Comparison of ENCODE assay signal across 8 cellular contexts in genomic region chr20:38432870-38433269, GRCh38. TPM values are rescaled to one million over a fixed set of nuclear protein-coding genes. Genes with fewer than 3 reads are reported as not detected.
A peak's percentile ranks its signal among the peaks of the same experiment; 100 is the strongest.
DNase-seq lines count a peak whose midpoint lies in the region; ATAC-seq and TF ChIP-seq lines count a peak whose summit lies in the region.
"Not testable (repeated sequence)": the region's sequence is repeated elsewhere in the genome, so short reads cannot be mapped to it uniquely, and the experiment has no call there.

No MANE protein-coding gene starts in this region.

- peaks cover 22% of the 10 kb centered on the region for H3K4me1 ChIP-seq in CD8-positive, alpha-beta T cell (ENCODE audit: insufficient read depth, low read length)
- H3K4me1 ChIP-seq in HUES48 (ENCODE audit: control insufficient read depth, insufficient read depth, low read length): not testable (repeated sequence)
- peaks cover 35% of the 10 kb centered on the region for H3K4me1 ChIP-seq in PC-9 (replicated peaks; ENCODE audit: insufficient read depth)

- H3K36me3 Mint-ChIP-seq in CD8-positive, alpha-beta T cell: peaks cover 63% of the 10 kb centered on the region
- H3K36me3 Mint-ChIP-seq in activated CD8-positive, alpha-beta T cell treated with anti-CD3 and anti-CD28 coated beads for 36 hours (ENCODE audit: low read depth): peaks cover 67% of the 10 kb centered on the region
- H3K36me3 Mint-ChIP-seq in activated naive CD8-positive, alpha-beta T cell treated with anti-CD3 and anti-CD28 coated beads, Interleukin-2, amount 10 ng/mL, durations not matched to agents 7 days and 5 days: peaks cover 28% of the 10 kb centered on the region
- peaks cover 0 to 59% (median 9%) of the 10 kb centered on the region in 3 donors for H3K36me3 Mint-ChIP-seq in naive thymus-derived CD8-positive, alpha-beta T cell
- peaks cover 67% of the 10 kb centered on the region for H3K36me3 Mint-ChIP-seq in stimulated activated naive CD8-positive, alpha-beta T cell treated with anti-CD3 and anti-CD28 coated beads, Interleukin-15, Interleukin-2, amounts not matched to agents 100 ng/mL and 50 ng/mL, for 24 hours (ENCODE audit: low read depth)

- not testable (repeated sequence) for H3K9me3 Mint-ChIP-seq in CD8-positive, alpha-beta T cell; activated CD8-positive, alpha-beta T cell treated with anti-CD3 and anti-CD28 coated beads for 36 hours; activated naive CD8-positive, alpha-beta T cell treated with anti-CD3 and anti-CD28 coated beads, Interleukin-2, amount 10 ng/mL, durations not matched to agents 7 days and 5 days; naive thymus-derived CD8-positive, alpha-beta T cell; stimulated activated naive CD8-positive, alpha-beta T cell treated with anti-CD3 and anti-CD28 coated beads, Interleukin-15, Interleukin-2, amounts not matched to agents 100 ng/mL and 50 ng/mL, for 24 hours

- CTCF ChIA-PET in CD8-positive, alpha-beta T cell (lab: Charles Lee): interaction anchor here (1.0 to 2.0 kb wide), 2 partner anchors 13 to 375 kb away, joined by 5 read pairs; no protein-coding TSS in a partner anchor
- CTCF ChIA-PET in PC-9 (lab: Charles Lee): not testable (repeated sequence)
- CTCF ChIA-PET in activated CD8-positive, alpha-beta T cell treated with anti-CD3 and anti-CD28 coated beads for 36 hours (lab: Charles Lee): interaction anchor here (2.9 to 4.5 kb wide), 2 partner anchors 8 to 13 kb away, joined by 15 to 101 read pairs; no protein-coding TSS in a partner anchor

- not testable (repeated sequence) for DNase-seq in CD8-positive, alpha-beta T cell; PC-9; activated CD8-positive, alpha-beta T cell treated with anti-CD3 and anti-CD28 coated beads for 36 hours; activated naive CD8-positive, alpha-beta T cell treated with anti-CD3 and anti-CD28 coated beads, Interleukin-2, amount 10 ng/mL, durations not matched to agents 7 days and 5 days; epithelial cell of esophagus (ENCODE audit: low read depth); naive thymus-derived CD8-positive, alpha-beta T cell

- BruUV-seq in PC-9 (replicated peaks; lab: Mats Ljungman, UMichigan): not testable (repeated sequence)

- H3K4me3 Mint-ChIP-seq in CD8-positive, alpha-beta T cell: peak overlapping the region; percentile 93
- peak overlapping the region; percentile 96 for H3K4me3 Mint-ChIP-seq in activated CD8-positive, alpha-beta T cell treated with anti-CD3 and anti-CD28 coated beads for 36 hours
- peak overlapping the region; percentile 93 for H3K4me3 Mint-ChIP-seq in activated naive CD8-positive, alpha-beta T cell treated with anti-CD3 and anti-CD28 coated beads, Interleukin-2, amount 10 ng/mL, durations not matched to agents 7 days and 5 days
- peak overlapping the region in 7 of 10 donors; percentile 8 to 98 (median 85) for H3K4me3 Mint-ChIP-seq in naive thymus-derived CD8-positive, alpha-beta T cell
- peak overlapping the region; percentile 96 for H3K4me3 Mint-ChIP-seq in stimulated activated naive CD8-positive, alpha-beta T cell treated with anti-CD3 and anti-CD28 coated beads, Interleukin-15, Interleukin-2, amounts not matched to agents 100 ng/mL and 50 ng/mL, for 24 hours

- POLR2A ChIA-PET in CD8-positive, alpha-beta T cell (lab: Charles Lee): interaction anchor here (3.7 kb wide), 1 partner anchor 14 kb away, joined by 75 read pairs; no protein-coding TSS in a partner anchor
- POLR2A ChIA-PET in PC-9 (lab: Charles Lee; ENCODE audit: unreplicated experiment): interaction anchor here (0.6 kb wide), 1 partner anchor 89 kb away, joined by 4 read pairs; no protein-coding TSS in a partner anchor
- POLR2A ChIA-PET in activated CD8-positive, alpha-beta T cell treated with anti-CD3 and anti-CD28 coated beads for 36 hours (lab: Charles Lee): interaction anchor here (1.0 to 12.3 kb wide), 6 partner anchors 8 to 44 kb away, joined by 3 to 279 read pairs (median 31); partner anchors contain the start of gene RALGAPB
- POLR2A ChIA-PET in activated naive CD8-positive, alpha-beta T cell treated with anti-CD3 and anti-CD28 coated beads, Interleukin-2, amount 10 ng/mL, durations not matched to agents 7 days and 5 days (lab: Charles Lee): interaction anchor here (1.2 to 2.9 kb wide), 2 partner anchors 13 to 40 kb away, joined by 3 to 146 read pairs; partner anchors contain the start of gene RALGAPB
- POLR2A ChIA-PET in naive thymus-derived CD8-positive, alpha-beta T cell (lab: Charles Lee): interaction anchor here (4.6 kb wide), 1 partner anchor 13 kb away, joined by 122 read pairs; no protein-coding TSS in a partner anchor

- H4K20me1 ChIP-seq in PC-9 (ENCODE audit: insufficient read depth): peaks cover 66% of the 10 kb centered on the region

- intact Hi-C loops in CD8-positive, alpha-beta T cell (cut with DNase I, micrococcal nuclease): loop anchor here in 1 of 2 experiments (10.0 kb wide), 3 partner anchors 322 to 1148 kb away; partner anchors contain the start of genes FAM83D and MANBAL
- intact Hi-C loops in PC-9 (cut with micrococcal nuclease; ENCODE audit: unreplicated experiment); activated CD8-positive, alpha-beta T cell treated with anti-CD3 and anti-CD28 coated beads for 36 hours (cut with micrococcal nuclease): not testable (repeated sequence)

- not testable (repeated sequence) for H3K27ac ChIP-seq in CD8-positive, alpha-beta T cell (ENCODE audit: low read depth, low read length); HUES48 (ENCODE audit: low read depth, low read length); PC-9

- H3K4me1 Mint-ChIP-seq in CD8-positive, alpha-beta T cell (ENCODE audit: low read depth): peaks cover 50% of the 10 kb centered on the region
- peaks cover 50% of the 10 kb centered on the region for H3K4me1 Mint-ChIP-seq in activated CD8-positive, alpha-beta T cell treated with anti-CD3 and anti-CD28 coated beads for 36 hours (ENCODE audit: low read depth)
- peaks cover 34% of the 10 kb centered on the region for H3K4me1 Mint-ChIP-seq in activated naive CD8-positive, alpha-beta T cell treated with anti-CD3 and anti-CD28 coated beads, Interleukin-2, amount 10 ng/mL, durations not matched to agents 7 days and 5 days
- peaks cover 33 to 60% (median 52%) of the 10 kb centered on the region in 4 donors for H3K4me1 Mint-ChIP-seq in naive thymus-derived CD8-positive, alpha-beta T cell
- peaks cover 66% of the 10 kb centered on the region for H3K4me1 Mint-ChIP-seq in stimulated activated naive CD8-positive, alpha-beta T cell treated with anti-CD3 and anti-CD28 coated beads, Interleukin-15, Interleukin-2, amounts not matched to agents 100 ng/mL and 50 ng/mL, for 24 hours (ENCODE audit: low read depth)

- not testable (repeated sequence) for ATAC-seq in CD8-positive, alpha-beta T cell; activated CD8-positive, alpha-beta T cell treated with anti-CD3 and anti-CD28 coated beads for 36 hours; activated naive CD8-positive, alpha-beta T cell treated with anti-CD3 and anti-CD28 coated beads, Interleukin-2, amount 10 ng/mL, durations not matched to agents 7 days and 5 days (ENCODE audit: low read depth); naive thymus-derived CD8-positive, alpha-beta T cell

- not testable (repeated sequence) for H3K27me3 Mint-ChIP-seq in CD8-positive, alpha-beta T cell (ENCODE audit: low read depth); activated CD8-positive, alpha-beta T cell treated with anti-CD3 and anti-CD28 coated beads for 36 hours; activated naive CD8-positive, alpha-beta T cell treated with anti-CD3 and anti-CD28 coated beads, Interleukin-2, amount 10 ng/mL, durations not matched to agents 7 days and 5 days; naive thymus-derived CD8-positive, alpha-beta T cell; stimulated activated naive CD8-positive, alpha-beta T cell treated with anti-CD3 and anti-CD28 coated beads, Interleukin-15, Interleukin-2, amounts not matched to agents 100 ng/mL and 50 ng/mL, for 24 hours

- peaks cover 44% of the 10 kb centered on the region for H3F3A ChIP-seq in PC-9 (ENCODE audit: insufficient read depth, low read depth)

- H3K27ac Mint-ChIP-seq in CD8-positive, alpha-beta T cell: not testable (repeated sequence)
- H3K27ac Mint-ChIP-seq in activated CD8-positive, alpha-beta T cell treated with anti-CD3 and anti-CD28 coated beads for 36 hours: peak overlapping the region; percentile 98
- peak overlapping the region; percentile 90 for H3K27ac Mint-ChIP-seq in activated naive CD8-positive, alpha-beta T cell treated with anti-CD3 and anti-CD28 coated beads, Interleukin-2, amount 10 ng/mL, durations not matched to agents 7 days and 5 days
- H3K27ac Mint-ChIP-seq in naive thymus-derived CD8-positive, alpha-beta T cell: peak overlapping the region in 9 of 10 donors; percentile 19 to 99 (median 97)
- peak overlapping the region; percentile 99 for H3K27ac Mint-ChIP-seq in stimulated activated naive CD8-positive, alpha-beta T cell treated with anti-CD3 and anti-CD28 coated beads, Interleukin-15, Interleukin-2, amounts not matched to agents 100 ng/mL and 50 ng/mL, for 24 hours

- not testable (repeated sequence) for H3K9me3 ChIP-seq in CD8-positive, alpha-beta T cell (ENCODE audit: low read length); HUES48 (ENCODE audit: control insufficient read depth, insufficient read depth, low read length); PC-9 (ENCODE audit: insufficient read depth, low read depth)

- H3K79me2 ChIP-seq in PC-9 (ENCODE audit: low read depth): peaks cover 73% of the 10 kb centered on the region

- not testable (repeated sequence) for H2AFZ ChIP-seq in PC-9

- not testable (repeated sequence) for H3K9me2 ChIP-seq in PC-9 (ENCODE audit: insufficient read depth)

- peaks cover 41% of the 10 kb centered on the region for H3K36me3 ChIP-seq in CD8-positive, alpha-beta T cell (ENCODE audit: insufficient read depth, low read length)
- peaks cover 65% of the 10 kb centered on the region for H3K36me3 ChIP-seq in HUES48 (ENCODE audit: control insufficient read depth, insufficient read depth, low read length)
- H3K36me3 ChIP-seq in PC-9 (ENCODE audit: low read depth): peaks cover 67% of the 10 kb centered on the region

- not testable (repeated sequence) for H3K27me3 ChIP-seq in CD8-positive, alpha-beta T cell (ENCODE audit: insufficient read depth, low read length); HUES48 (ENCODE audit: control insufficient read depth, insufficient read depth, low read length); PC-9 (ENCODE audit: insufficient read depth, low read depth)

- peak overlapping the region; percentile 83 for H3K4me2 ChIP-seq in PC-9

- not testable (repeated sequence) for H3K9ac ChIP-seq in HUES48 (ENCODE audit: low read depth, low read length)

- not testable (repeated sequence) for TF ChIP-seq CTCF in CD8-positive, alpha-beta T cell (IDR thresholded peaks at IDR 0.05); PC-9 (conservative IDR thresholded peaks at IDR 0.05); activated CD8-positive, alpha-beta T cell treated with anti-CD3 and anti-CD28 coated beads for 36 hours (IDR thresholded peaks at IDR 0.05); epithelial cell of esophagus (IDR thresholded peaks at IDR 0.05; ENCODE audit: insufficient read depth, low read depth, low read length, missing control alignments)

- H3K4me3 ChIP-seq in CD8-positive, alpha-beta T cell (ENCODE audit: low read depth, low read length): not testable (repeated sequence)
- H3K4me3 ChIP-seq in HUES48 (ENCODE audit: low read depth, low read length) (peak overlapping the region; percentile 87; the same call in 1 of the 2 replicates), PC-9 (peak overlapping the region; percentile 99; the same call in 1 of the 2 replicates), epithelial cell of esophagus (ENCODE audit: low read length) (peak overlapping the region; percentile 96)

RNA-seq across cellular contexts. Expression of gene SNHG17, which starts 2.3 kb away (rescaled TPM):
- 100 to 1,000 TPM; 119 to 128 TPM for total RNA-seq in CD8-positive, alpha-beta T cell
- total RNA-seq in PC-9 (2021): 41.5 and 58.9 TPM in 2 replicates
- total RNA-seq in activated CD8-positive, alpha-beta T cell treated with anti-CD3 and anti-CD28 coated beads for 36 hours: 100 to 1,000 TPM; 154 to 159 TPM
- total RNA-seq in activated naive CD8-positive, alpha-beta T cell treated with anti-CD3 and anti-CD28 coated beads, Interleukin-2, amount 10 ng/mL, durations not matched to agents 7 days and 5 days: 10 to 100 TPM; 70.9 to 74.4 TPM
- total RNA-seq in naive thymus-derived CD8-positive, alpha-beta T cell: 10 to 100 TPM; 75.3 to 78.2 TPM
- 100 to 1,000 TPM in 1 of 3 donors, 10 to 100 TPM in 2; 33.8 to 127 (median 57.0) TPM for polyA plus RNA-seq in naive thymus-derived CD8-positive, alpha-beta T cell

RNA-seq across cellular contexts. Expression of gene RALGAPB, which starts 39.8 kb away (rescaled TPM):
- total RNA-seq in CD8-positive, alpha-beta T cell: 10 to 100 TPM; 28.9 to 29.1 TPM
- 35.2 and 40.2 TPM in 2 replicates for total RNA-seq in PC-9 (2021)
- total RNA-seq in activated CD8-positive, alpha-beta T cell treated with anti-CD3 and anti-CD28 coated beads for 36 hours: 10 to 100 TPM; 19.8 to 21.3 TPM
- total RNA-seq in activated naive CD8-positive, alpha-beta T cell treated with anti-CD3 and anti-CD28 coated beads, Interleukin-2, amount 10 ng/mL, durations not matched to agents 7 days and 5 days: 10 to 100 TPM; 36.2 to 39.7 TPM
- 10 to 100 TPM; 49.7 to 56.2 TPM for total RNA-seq in naive thymus-derived CD8-positive, alpha-beta T cell
- 10 to 100 TPM in 1 of 3 donors, 1 to 10 TPM in 2; 8.8 to 13.8 (median 9.3) TPM for polyA plus RNA-seq in naive thymus-derived CD8-positive, alpha-beta T cell
